8 cellular contexts compared by ENCODE assay signal in genomic region chr5:174311531-174312269, GRCh38.
A peak's percentile ranks its signal among the peaks of the same experiment; 100 is the strongest.
DNase-seq lines count a peak whose midpoint lies in the region; ATAC-seq and TF ChIP-seq lines count a peak whose summit lies in the region.

No MANE protein-coding gene starts in this region.

- H3K27me3 Mint-ChIP-seq in nephron (ENCODE audit: low read depth): peaks cover 72% of the 10 kb centered on the region

- peaks cover 5% of the 10 kb centered on the region for H3K4me1 ChIP-seq in stomach smooth muscle (ENCODE audit: control insufficient read depth, insufficient read depth, low read length)

- TF ChIP-seq CTCF in fibroblast of mammary gland (conservative IDR thresholded peaks at IDR 0.05; ENCODE audit: control insufficient read depth, insufficient read depth, low read depth, low read length) (peak; percentile 45), nephron (IDR thresholded peaks at IDR 0.05; ENCODE audit: unreplicated experiment in 3 of 3) (peak; percentile 94 to 99 (median 94))

- no peaks in the 10 kb centered on the region for H3K9me3 ChIP-seq in stomach smooth muscle (ENCODE audit: control insufficient read depth in 2 of 2, low read length in 2 of 2)

- peaks cover 4% of the 10 kb centered on the region for H3K4me1 Mint-ChIP-seq in nephron

- peaks cover 26 to 27% of the 10 kb centered on the region in 2 donors for H3K27me3 ChIP-seq in stomach smooth muscle (ENCODE audit: control insufficient read depth in 1 of 2, insufficient read depth in 2 of 2, low read length in 2 of 2)

- no peak overlapping the region for H3K27ac Mint-ChIP-seq in nephron

- H3K4me3 ChIP-seq in fibroblast of mammary gland (ENCODE audit: control insufficient read depth, low read depth, low read length): peak overlapping the region; percentile 4
- peak overlapping the region; percentile 40 to 68 for H3K4me3 ChIP-seq in stomach smooth muscle (ENCODE audit: low read length in 2 of 2)

- no peak overlapping the region for H3K27ac ChIP-seq in stomach smooth muscle (ENCODE audit: low read length)

- no peak overlapping the region for H3K9ac ChIP-seq in stomach smooth muscle (ENCODE audit: low read length in 2 of 2)

- peak overlapping the region; percentile 26 to 66 (median 40) for H3K4me3 Mint-ChIP-seq in nephron

- H3K9me3 Mint-ChIP-seq in nephron: no peaks in the 10 kb centered on the region

- H3K36me3 Mint-ChIP-seq in nephron (ENCODE audit: low read depth): no peaks in the 10 kb centered on the region

- ATAC-seq in HG03139 (IDR thresholded peaks at IDR 0.05; ENCODE audit: unreplicated experiment): peak; percentile 72

- H3K36me3 ChIP-seq in stomach smooth muscle (ENCODE audit: control insufficient read depth in 2 of 2, insufficient read depth in 2 of 2, low read length in 2 of 2): no peaks in the 10 kb centered on the region

- peak; percentile 6 for DNase-seq in DMS153 (lab: John Stamatoyannopoulos, UW)
- DNase-seq in DMS153 treated with DMSO at 0.1 percent for 48 hours (lab: John Stamatoyannopoulos, UW; ENCODE audit: unreplicated experiment): no peak
- DNase-seq in OCI-M1 (lab: John Stamatoyannopoulos, UW): peak; percentile 66
- DNase-seq in activated T-cell treated with anti-CD3 and anti-CD28 coated beads, Interleukin-2, amount 50 U/mL, for 48 hours: peak; percentile 73 to 80
- DNase-seq in fibroblast of mammary gland (ENCODE audit: low read depth): peak; percentile 34
